Comparison of ENCODE assay signal across 32 cellular contexts in genomic region chr16:12494716-12495115, GRCh38.
"Had no signal": no experiment of that assay in that cellular context is flagged by ENCODE, and none has a peak within 500 bp of the region (broad histone marks: within the 10 kb centered on the region; RNA-seq: fewer than 3 reads in every experiment).

No MANE protein-coding gene starts in this region.

- DNase-seq: activated CD4-positive, alpha-beta memory T cell treated with anti-CD3 and anti-CD28 coated beads, Interleukin-2, amount 10 ng/mL, durations not matched to agents 7 days and 5 days; activated CD4-positive, alpha-beta T cell treated with anti-CD3 and anti-CD28 coated beads for 1 hour; activated CD4-positive, alpha-beta T cell treated with anti-CD3 and anti-CD28 coated beads for 48 hours; activated CD4-positive, CD25-positive, alpha-beta regulatory T cell; activated CD8-positive, alpha-beta memory T cell treated with anti-CD3 and anti-CD28 coated beads for 24 hours; activated CD8-positive, alpha-beta memory T cell treated with anti-CD3 and anti-CD28 coated beads, Interleukin-2, amount 10 ng/mL, durations not matched to agents 7 days and 5 days; activated CD8-positive, alpha-beta memory T cell treated with anti-CD3 and anti-CD28 coated beads, Interleukin-2, amount 50 U/mL, for 48 hours; activated effector memory CD4-positive, alpha-beta T cell treated with Interleukin-2 at 50 U/mL for 16 hours; activated naive CD4-positive, alpha-beta T cell treated with anti-CD3 and anti-CD28 coated beads, Interleukin-2, amount 10 ng/mL, durations not matched to agents 7 days and 5 days; activated naive CD8-positive, alpha-beta T cell treated with anti-CD3 and anti-CD28 coated beads, Interleukin-2, amount 50 U/mL, for 24 hours; activated T-cell treated with anti-CD3 and anti-CD28 coated beads, Interleukin-2, amount 50 U/mL, for 48 hours; anterior cingulate cortex; Karpas-422; KBM-7; NCI-H1105; NCI-H1417 treated with DMSO at 0.1 percent for 48 hours; NCI-H1694; NCI-H1930; NCI-H2081 treated with DMSO at 0.1 percent for 48 hours; NCI-H226; NCI-H446 treated with DMSO at 0.1 percent for 48 hours; NCI-H524; NCI-H69; NCI-H82; SHP77; SJCRH30; T1000; WERI-Rb-1 had no signal

- H3K36me3 Mint-ChIP-seq: activated CD8-positive, alpha-beta memory T cell treated with anti-CD3 and anti-CD28 coated beads, Interleukin-2, amount 10 ng/mL, durations not matched to agents 7 days and 5 days had no signal

- ATAC-seq: activated CD8-positive, alpha-beta memory T cell treated with anti-CD3 and anti-CD28 coated beads, Interleukin-2, amount 10 ng/mL, durations not matched to agents 7 days and 5 days; activated naive CD8-positive, alpha-beta T cell treated with anti-CD3 and anti-CD28 coated beads, Interleukin-2, amount 50 U/mL, for 24 hours; Panc1 had no signal

- H3K4me3 Mint-ChIP-seq: activated CD4-positive, alpha-beta memory T cell treated with anti-CD3 and anti-CD28 coated beads, Interleukin-2, amount 10 ng/mL, durations not matched to agents 7 days and 5 days; activated CD8-positive, alpha-beta memory T cell treated with anti-CD3 and anti-CD28 coated beads, Interleukin-2, amount 10 ng/mL, durations not matched to agents 7 days and 5 days; activated naive CD4-positive, alpha-beta T cell treated with anti-CD3 and anti-CD28 coated beads, Interleukin-2, amount 10 ng/mL, durations not matched to agents 7 days and 5 days; activated naive CD8-positive, alpha-beta T cell; activated naive CD8-positive, alpha-beta T cell treated with anti-CD3 and anti-CD28 coated beads, Interleukin-2, amount 50 U/mL, for 24 hours; brain had no signal

- H3K4me3 ChIP-seq: SJCRH30, SK-N-MC had no signal

- H3K27me3 Mint-ChIP-seq: activated CD4-positive, alpha-beta memory T cell treated with anti-CD3 and anti-CD28 coated beads, Interleukin-2, amount 10 ng/mL, durations not matched to agents 7 days and 5 days; activated CD8-positive, alpha-beta memory T cell treated with anti-CD3 and anti-CD28 coated beads, Interleukin-2, amount 10 ng/mL, durations not matched to agents 7 days and 5 days; activated naive CD4-positive, alpha-beta T cell treated with anti-CD3 and anti-CD28 coated beads, Interleukin-2, amount 10 ng/mL, durations not matched to agents 7 days and 5 days; activated naive CD8-positive, alpha-beta T cell; activated naive CD8-positive, alpha-beta T cell treated with anti-CD3 and anti-CD28 coated beads, Interleukin-2, amount 50 U/mL, for 24 hours; brain had no signal

- H3K36me3 ChIP-seq: SJCRH30, WERI-Rb-1 had no signal

- H3K9me3 ChIP-seq: SJCRH30 had no signal

- H3K27ac Mint-ChIP-seq: activated CD4-positive, alpha-beta memory T cell treated with anti-CD3 and anti-CD28 coated beads, Interleukin-2, amount 10 ng/mL, durations not matched to agents 7 days and 5 days; activated CD8-positive, alpha-beta memory T cell treated with anti-CD3 and anti-CD28 coated beads, Interleukin-2, amount 10 ng/mL, durations not matched to agents 7 days and 5 days; activated naive CD8-positive, alpha-beta T cell; activated naive CD8-positive, alpha-beta T cell treated with anti-CD3 and anti-CD28 coated beads, Interleukin-2, amount 50 U/mL, for 24 hours had no signal

- H3K27me3 ChIP-seq: SJCRH30 had no signal

- H3K4me1 ChIP-seq: SJCRH30 had no signal

- H3K27ac ChIP-seq: SJCRH30, SK-N-MC, WERI-Rb-1 had no signal

- H3K9me3 Mint-ChIP-seq: activated CD4-positive, alpha-beta memory T cell treated with anti-CD3 and anti-CD28 coated beads, Interleukin-2, amount 10 ng/mL, durations not matched to agents 7 days and 5 days; activated naive CD8-positive, alpha-beta T cell treated with anti-CD3 and anti-CD28 coated beads, Interleukin-2, amount 50 U/mL, for 24 hours had no signal
